Comparison of ENCODE assay signal across 8 cellular contexts in the genomic region with DNA sequence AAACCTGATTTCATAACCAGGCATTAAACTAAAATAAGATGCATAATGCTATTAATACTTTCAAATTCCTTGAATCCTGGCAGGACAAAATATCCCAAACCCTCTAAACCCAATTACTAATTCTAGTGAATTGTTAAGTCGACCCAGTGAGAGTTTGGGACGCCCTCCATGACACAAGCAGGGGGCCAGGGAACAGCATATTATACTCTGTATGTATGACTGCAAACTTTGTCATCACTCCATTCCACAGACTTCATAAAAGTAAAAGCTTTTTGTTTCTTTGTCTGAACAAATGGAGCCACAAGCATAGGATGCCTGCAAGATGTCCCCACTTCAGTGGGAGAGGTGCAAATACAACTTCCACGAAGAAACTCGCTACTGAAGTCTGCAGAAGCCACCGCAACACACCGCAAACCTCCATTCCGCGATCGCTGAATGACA. TPM values are rescaled to one million over a fixed set of nuclear protein-coding genes. Genes with fewer than 3 reads are reported as not detected.
DNase-seq lines count a peak whose midpoint lies in the region; ATAC-seq and TF ChIP-seq lines count a peak whose summit lies in the region.

No MANE protein-coding gene starts in this region.

- peak overlapping the region; percentile 99 for H3K27ac ChIP-seq in effector memory CD4-positive, alpha-beta T cell (ENCODE audit: insufficient read depth, low read length, poor library complexity, severe bottlenecking)
- H3K27ac ChIP-seq in osteoblast (ENCODE audit: low read depth, low read length) = peak overlapping the region; percentile 73

- no peak for TF ChIP-seq CTCF in GM12864 (IDR thresholded peaks at IDR 0.05; ENCODE audit: low read depth, low read length, missing control alignments)
- no peak for TF ChIP-seq CTCF in osteoblast (IDR thresholded peaks at IDR 0.05; ENCODE audit: extremely low read depth, low read depth, low read length)

- H3K4me3 Mint-ChIP-seq in T-helper 17 cell = peak overlapping the region; percentile 96

- H3K4me1 ChIP-seq in effector memory CD4-positive, alpha-beta T cell (ENCODE audit: control insufficient read depth, insufficient read depth, low read length, poor library complexity, severe bottlenecking) = peaks cover 14% of the 10 kb centered on the region
- peaks cover 24% of the 10 kb centered on the region for H3K4me1 ChIP-seq in osteoblast (ENCODE audit: insufficient read depth, low read length)

- peak overlapping the region; percentile 67 for H2AFZ ChIP-seq in osteoblast (ENCODE audit: low read length)

- H3K27ac Mint-ChIP-seq in T-helper 17 cell = peak overlapping the region; percentile 98

- DNase-seq in GM12864 (ENCODE audit: low read depth) (no peak), T-helper 17 cell (peak in 1 of 3 donors; percentile 26), osteoblast (ENCODE audit: insufficient read length, low spot score, missing footprints) (no peak), cerebellar cortex (ENCODE audit: low spot score) (no peak), RPMI8226 (no peak)
- peak; percentile 22 to 27 (median 24) for DNase-seq in effector memory CD4-positive, alpha-beta T cell

- ATAC-seq in T-helper 17 cell (no peak), GM21381 (IDR thresholded peaks at IDR 0.05; ENCODE audit: unreplicated experiment) (no peak), HG03025 (IDR thresholded peaks at IDR 0.05; ENCODE audit: low FRiP score, unreplicated experiment) (no peak)

- H3K4me2 ChIP-seq in osteoblast (ENCODE audit: insufficient read depth, low read length) = peak overlapping the region; percentile 96

- no peaks in the 10 kb centered on the region for H3K36me3 ChIP-seq in effector memory CD4-positive, alpha-beta T cell (ENCODE audit: control insufficient read depth, insufficient read depth, low read length)
- no peaks in the 10 kb centered on the region for H3K36me3 ChIP-seq in osteoblast (ENCODE audit: insufficient read depth, low read length)

- no peaks in the 10 kb centered on the region for H3K27me3 ChIP-seq in effector memory CD4-positive, alpha-beta T cell (replicated peaks; ENCODE audit: control insufficient read depth, insufficient read depth, low read length, poor library complexity, severe bottlenecking)
- no peaks in the 10 kb centered on the region for H3K27me3 ChIP-seq in osteoblast (ENCODE audit: insufficient read depth, low read length)

- H3K36me3 Mint-ChIP-seq in T-helper 17 cell (ENCODE audit: low read depth) = peaks cover 3% of the 10 kb centered on the region

- H3K9me3 ChIP-seq in T-helper 17 cell (ENCODE audit: control insufficient read depth, low read length, poor library complexity, severe bottlenecking) (no peaks in the 10 kb centered on the region), osteoblast (ENCODE audit: low read depth, low read length) (no peaks in the 10 kb centered on the region)
- H3K9me3 ChIP-seq in effector memory CD4-positive, alpha-beta T cell (ENCODE audit: control insufficient read depth, low read length) = no peaks in the 10 kb centered on the region

- peaks cover 55% of the 10 kb centered on the region for H3K79me2 ChIP-seq in osteoblast (ENCODE audit: insufficient read depth, low read length)

- H3K4me3 ChIP-seq in GM12864 (ENCODE audit: low read depth, low read length) = peak overlapping the region; percentile 84
- H3K4me3 ChIP-seq in effector memory CD4-positive, alpha-beta T cell (ENCODE audit: insufficient read depth, low read depth, low read length, poor library complexity, severe bottlenecking) = peak overlapping the region; percentile 63
- H3K4me3 ChIP-seq in osteoblast (ENCODE audit: insufficient read depth, low read length) = peak overlapping the region; percentile 74

- no peaks in the 10 kb centered on the region for H3K27me3 Mint-ChIP-seq in T-helper 17 cell

- H3K4me1 Mint-ChIP-seq in T-helper 17 cell = peaks cover 31% of the 10 kb centered on the region

- peaks cover 16% of the 10 kb centered on the region for H4K20me1 ChIP-seq in osteoblast (ENCODE audit: insufficient read depth, low read length)

RNA-seq across cellular contexts. Expression of gene TP53BP2, which starts 1.2 kb away (rescaled TPM):
- total RNA-seq in T-helper 17 cell (100 to 1,000 TPM in 1 of 2 donors, 10 to 100 TPM in 1; 97.6 to 136 TPM), osteoblast (27.1 and 31.8 TPM in 2 replicates)

Comparison
In these comparisons a context has a peak if more than half of its experiments do, and no peak if none do; other contexts are left out.
1. DNase-seq: peak in effector memory CD4-positive, alpha-beta T cell (3 of 3); none in GM12864 (single experiment), osteoblast (single experiment), cerebellar cortex (single experiment) and RPMI8226 (single experiment).
2. Peak in every context shown above with its lines, with median percentiles within 50 percentile points of each other: H3K4me3 ChIP-seq.